ENCODE assay signal across 9 cellular contexts in genomic region chr16:23148166-23148512, GRCh38. TPM values are rescaled to one million over a fixed set of nuclear protein-coding genes. Genes with fewer than 3 reads are reported as not detected.
DNase-seq lines count a peak whose midpoint lies in the region; ATAC-seq and TF ChIP-seq lines count a peak whose summit lies in the region.
"Had no signal": no experiment of that assay in that cellular context is flagged by ENCODE, and none has a peak within 500 bp of the region (broad histone marks: within the 10 kb centered on the region; RNA-seq: fewer than 3 reads in every experiment).

No MANE protein-coding gene starts in this region.

- peaks cover 9% of the 10 kb centered on the region for H3K27me3 Mint-ChIP-seq in activated naive CD4-positive, alpha-beta T cell treated with anti-CD3 and anti-CD28 coated beads, Interleukin-2, amount 10 ng/mL, durations not matched to agents 7 days and 5 days

- peak overlapping the region; percentile 55 for H3K4me3 ChIP-seq in astrocyte of the spinal cord (ENCODE audit: low read depth, low read length)
- peak overlapping the region; percentile 92 for H3K4me3 ChIP-seq in lung
- peak overlapping the region; percentile 78 for H3K4me3 ChIP-seq in upper lobe of right lung

- DNase-seq in activated naive CD4-positive, alpha-beta T cell treated with anti-CD3 and anti-CD28 coated beads, Interleukin-2, amount 10 ng/mL, durations not matched to agents 7 days and 5 days: no peak
- DNase-seq in activated naive CD4-positive, alpha-beta T cell treated with anti-CD3 and anti-CD28 coated beads, Interleukin-2, amount 50 U/mL, for 16 hours: no peak
- DNase-seq in astrocyte of the spinal cord (ENCODE audit: low read depth, low spot score) (no peak), lung (ENCODE audit: low spot score) (no peak), upper lobe of right lung (no peak), HuH-7.5 (ENCODE audit: low spot score) (no peak), NCI-H1048 (lab: John Stamatoyannopoulos, UW) (no peak), retina (no peak)
- DNase-seq: occipital lobe had no signal

- in situ Hi-C loops in astrocyte of the spinal cord (cut with HindIII; ENCODE audit: low sequenced_read_pairs): no loop called here

- CTCF ChIA-PET in activated naive CD4-positive, alpha-beta T cell treated with anti-CD3 and anti-CD28 coated beads, Interleukin-2, amount 10 ng/mL, durations not matched to agents 7 days and 5 days (lab: Charles Lee): interaction anchor here (0.9 kb wide), 1 partner anchor 337 kb away, joined by 3 read pairs; no protein-coding TSS in a partner anchor

- H3K4me1 Mint-ChIP-seq in activated naive CD4-positive, alpha-beta T cell treated with anti-CD3 and anti-CD28 coated beads, Interleukin-2, amount 10 ng/mL, durations not matched to agents 7 days and 5 days: peaks cover 36% of the 10 kb centered on the region

- 45 to 47% methylated on average over 7 of the region's 7 CpGs for WGBS in lung, 2 donors

- H3K9me3 ChIP-seq in lung (ENCODE audit: control insufficient read depth in 2 of 2, insufficient read depth in 1 of 2, low read length in 1 of 2): no peaks in the 10 kb centered on the region
- no peaks in the 10 kb centered on the region for H3K9me3 ChIP-seq in upper lobe of right lung

- H3K27me3 ChIP-seq in lung (ENCODE audit: control insufficient read depth, insufficient read depth) (no peaks in the 10 kb centered on the region), upper lobe of right lung (no peaks in the 10 kb centered on the region)

- H3K4me1 ChIP-seq in lung (ENCODE audit: control insufficient read depth in 2 of 2, insufficient read depth in 2 of 2, low read length in 2 of 2) (peaks cover 8 to 18% of the 10 kb centered on the region in 2 donors), upper lobe of right lung (peaks cover 18% of the 10 kb centered on the region)

- H3K36me3 ChIP-seq in lung (ENCODE audit: control insufficient read depth in 2 of 2, insufficient read depth in 2 of 2, low read length in 2 of 2): no peaks in the 10 kb centered on the region
- no peaks in the 10 kb centered on the region for H3K36me3 ChIP-seq in upper lobe of right lung

- H3K36me3 Mint-ChIP-seq in activated naive CD4-positive, alpha-beta T cell treated with anti-CD3 and anti-CD28 coated beads, Interleukin-2, amount 10 ng/mL, durations not matched to agents 7 days and 5 days: no peaks in the 10 kb centered on the region

- TF ChIP-seq CTCF in astrocyte of the spinal cord (IDR thresholded peaks at IDR 0.05; ENCODE audit: low read depth, low read length) (no peak), lung (IDR thresholded peaks at IDR 0.05; ENCODE audit: control extremely low read depth, extremely low read depth) (no peak), upper lobe of right lung (IDR thresholded peaks at IDR 0.05) (no peak)

- no peaks in the 10 kb centered on the region for H3K9me3 Mint-ChIP-seq in activated naive CD4-positive, alpha-beta T cell treated with anti-CD3 and anti-CD28 coated beads, Interleukin-2, amount 10 ng/mL, durations not matched to agents 7 days and 5 days

- H3K27ac ChIP-seq in lung (ENCODE audit: low read depth in 1 of 2, low read length in 1 of 2) (peak overlapping the region; percentile 83 to 93), upper lobe of right lung (peak overlapping the region; percentile 70)

- H3K27ac Mint-ChIP-seq in activated naive CD4-positive, alpha-beta T cell treated with anti-CD3 and anti-CD28 coated beads, Interleukin-2, amount 10 ng/mL, durations not matched to agents 7 days and 5 days: peak overlapping the region; percentile 90

- intact Hi-C loops in upper lobe of right lung (cut with DNase I): no loop called here

- ATAC-seq in lung (ENCODE audit: insufficient read depth, low FRiP score) (no peak), upper lobe of right lung (no peak)

- H3K4me3 Mint-ChIP-seq in activated naive CD4-positive, alpha-beta T cell treated with anti-CD3 and anti-CD28 coated beads, Interleukin-2, amount 10 ng/mL, durations not matched to agents 7 days and 5 days: peak overlapping the region; percentile 96

RNA-seq across cellular contexts. Expression of gene USP31, which starts 1.1 kb away (rescaled TPM):
- total RNA-seq in lung (10 to 100 TPM; 14.1 to 26.3 TPM), upper lobe of right lung (15.9 TPM)
- 1 to 10 TPM; 3.4 to 6.0 TPM for polyA plus RNA-seq in lung

RNA-seq across cellular contexts. Expression of gene SCNN1G, which starts 34.4 kb away (rescaled TPM):
- total RNA-seq in lung (10 to 100 TPM in 1 of 2 donors, 1 to 10 TPM in 1; 7.3 to 13.4 TPM), upper lobe of right lung (14.8 TPM)
- 10 to 100 TPM in 1 of 2 donors, 1 to 10 TPM in 1; 9.2 to 16.8 TPM for polyA plus RNA-seq in lung
